Comparison of ENCODE assay signal across 25 cellular contexts in genomic region chr10:106978746-106979145, GRCh38.
"Had no signal": no experiment of that assay in that cellular context is flagged by ENCODE, and none has a peak within 500 bp of the region (broad histone marks: within the 10 kb centered on the region; RNA-seq: fewer than 3 reads in every experiment).

No MANE protein-coding gene starts in this region.

- H3K36me3 Mint-ChIP-seq: activated naive CD8-positive, alpha-beta T cell; T-cell had no signal

- H3K27me3 ChIP-seq: cardiac muscle cell had no signal

- H3K27ac ChIP-seq: cardiac muscle cell, SK-N-MC, VCaP had no signal

- H3K4me3 ChIP-seq: cardiac muscle cell, SK-N-MC had no signal

- DNase-seq: activated CD4-positive, alpha-beta memory T cell treated with anti-CD3 and anti-CD28 coated beads, Interleukin-2, amount 10 ng/mL, durations not matched to agents 7 days and 5 days; activated CD4-positive, alpha-beta T cell treated with anti-CD3 and anti-CD28 coated beads, Interleukin-2, amount 50 U/mL, for 1 hour; activated CD4-positive, CD25-positive, alpha-beta regulatory T cell; activated gamma-delta T cell; activated naive CD4-positive, alpha-beta T cell treated with anti-CD3 and anti-CD28 coated beads for 36 hours; activated T-cell treated with anti-CD3 and anti-CD28 coated beads for 4 hours; activated T-cell treated with anti-CD3 and anti-CD28 coated beads, Interleukin-2, amount 50 U/mL, for 48 hours; amygdala; NCI-H146; NCI-H187 treated with DMSO at 0.1 percent for 48 hours; NCI-H2107; NCI-H345; NCI-H510A; NCI-H526 treated with DMSO at 0.1 percent for 48 hours; T-cell; T-helper 2 cell; T1000 had no signal

- ATAC-seq: activated T-helper 17 cell treated with anti-CD3 and anti-CD28 coated beads, Interleukin-2, amount 50 U/mL, for 72 hours; Right ventricle myocardium inferior; T-cell had no signal

- FAIRE-seq: astrocyte had no signal

- H3K4me1 Mint-ChIP-seq: activated CD4-positive, alpha-beta memory T cell treated with anti-CD3 and anti-CD28 coated beads, Interleukin-2, amount 10 ng/mL, durations not matched to agents 7 days and 5 days; activated T-helper 17 cell treated with anti-CD3 and anti-CD28 coated beads, Interleukin-2, amount 50 U/mL, for 72 hours; T-cell had no signal

- H3K36me3 ChIP-seq: cardiac muscle cell had no signal

- H3K27ac Mint-ChIP-seq: activated CD4-positive, alpha-beta memory T cell treated with anti-CD3 and anti-CD28 coated beads, Interleukin-2, amount 10 ng/mL, durations not matched to agents 7 days and 5 days; activated naive CD4-positive, alpha-beta T cell treated with anti-CD3 and anti-CD28 coated beads for 36 hours; activated naive CD8-positive, alpha-beta T cell; activated T-helper 17 cell treated with anti-CD3 and anti-CD28 coated beads, Interleukin-2, amount 50 U/mL, for 72 hours; brain; T-cell had no signal

- H3K4me3 Mint-ChIP-seq: activated CD4-positive, alpha-beta memory T cell treated with anti-CD3 and anti-CD28 coated beads, Interleukin-2, amount 10 ng/mL, durations not matched to agents 7 days and 5 days; activated naive CD4-positive, alpha-beta T cell treated with anti-CD3 and anti-CD28 coated beads for 36 hours; activated naive CD8-positive, alpha-beta T cell; activated T-helper 17 cell treated with anti-CD3 and anti-CD28 coated beads, Interleukin-2, amount 50 U/mL, for 72 hours; brain; T-cell had no signal

- H3K27me3 Mint-ChIP-seq: activated CD4-positive, alpha-beta memory T cell treated with anti-CD3 and anti-CD28 coated beads, Interleukin-2, amount 10 ng/mL, durations not matched to agents 7 days and 5 days; activated naive CD8-positive, alpha-beta T cell; activated T-helper 17 cell treated with anti-CD3 and anti-CD28 coated beads, Interleukin-2, amount 50 U/mL, for 72 hours; brain; T-cell had no signal
